In genomic region chr11:67630230-67630942, GRCh38 we compare ENCODE assay signal across 8 cellular contexts. TPM values are rescaled to one million over a fixed set of nuclear protein-coding genes. Genes with fewer than 3 reads are reported as not detected.
DNase-seq lines count a peak whose midpoint lies in the region; FAIRE-seq and TF ChIP-seq lines count a peak whose summit lies in the region.

No MANE protein-coding gene starts in this region.

- peak overlapping the region; percentile 98 for H2BK5ac ChIP-seq in neuronal stem cell (ENCODE audit: low read length)

- peaks cover 8 to 18% of the 10 kb centered on the region in 2 donors for H3K4me1 ChIP-seq in neuronal stem cell (ENCODE audit: control insufficient read depth in 2 of 2, insufficient read depth in 1 of 2, low read depth in 1 of 2, low read length in 2 of 2)

- WGBS in neuronal stem cell (ENCODE audit: extremely low coverage in 2 of 2, insufficient read length in 2 of 2, insufficient replicate concordance in 1 of 2), 2 donors = no CpG with 5 or more reads among the region's 70 CpGs

- H3K27ac ChIP-seq in neuronal stem cell (replicated peaks; ENCODE audit: low read length) = peak overlapping the region; percentile 92
- H3K27ac ChIP-seq in temporal lobe (ENCODE audit: low read depth, low read length) = peak overlapping the region; percentile 85

- H3K23ac ChIP-seq in neuronal stem cell (ENCODE audit: low read depth, low read length, poor library complexity) = peak overlapping the region; percentile 98

- FAIRE-seq in frontal cortex (lab: Jason Lieb, UNC) = no peak

- H3K27me3 ChIP-seq in MG63 = no peaks in the 10 kb centered on the region
- H3K27me3 ChIP-seq in neuronal stem cell (ENCODE audit: control insufficient read depth in 3 of 3, insufficient read depth in 3 of 3, low read depth in 1 of 3, low read length in 3 of 3) = no peaks in the 10 kb centered on the region

- H3K4ac ChIP-seq in neuronal stem cell (ENCODE audit: low read length) = peak overlapping the region; percentile 37

- H2BK15ac ChIP-seq in neuronal stem cell (ENCODE audit: low read length) = peak overlapping the region; percentile 89

- H4K91ac ChIP-seq in neuronal stem cell (ENCODE audit: low read depth, low read length, poor library complexity) = peak overlapping the region; percentile 72

- H3K9me3 ChIP-seq in MG63 = no peaks in the 10 kb centered on the region
- H3K9me3 ChIP-seq in neuronal stem cell (replicated peaks in 1 of 2; ENCODE audit: control insufficient read depth in 2 of 2, insufficient read depth in 1 of 2, low read depth in 1 of 2, low read length in 2 of 2) = no peaks in the 10 kb centered on the region

- peak overlapping the region; percentile 97 for H2AK5ac ChIP-seq in neuronal stem cell (ENCODE audit: low read depth, low read length)

- H3K36me3 ChIP-seq in MG63 (no peaks in the 10 kb centered on the region), neuronal stem cell (replicated peaks in 1 of 2; ENCODE audit: control insufficient read depth in 2 of 2, insufficient read depth in 2 of 2, low read length in 2 of 2) (peaks cover 5% of the 10 kb centered on the region in 2 donors)

- DNase-seq in GM04504 (ENCODE audit: low read depth) (peak; percentile 93), HCEC 1CT (peak; percentile 98), MG63 (peak; percentile 97), activated gamma-delta T cell treated with Interleukin-2 at 50 U/mL for 16 hours (peak; percentile 95), frontal cortex (ENCODE audit: low spot score in 2 of 2) (peak; percentile 98 to 100), neuronal stem cell (ENCODE audit: low spot score) (peak; percentile 98)

- peak overlapping the region; percentile 75 for H3K14ac ChIP-seq in neuronal stem cell (ENCODE audit: low read length)

- H2BK120ac ChIP-seq in neuronal stem cell (ENCODE audit: low read depth, low read length) = no peak overlapping the region

- no peaks in the 10 kb centered on the region for H3K79me1 ChIP-seq in neuronal stem cell (ENCODE audit: low read depth, low read length)

- no peak overlapping the region for H2BK12ac ChIP-seq in neuronal stem cell (ENCODE audit: low read length)

- H4K8ac ChIP-seq in neuronal stem cell (ENCODE audit: low read depth, low read length) = peak overlapping the region; percentile 43

- peak overlapping the region; percentile 99 for H2AFZ ChIP-seq in neuronal stem cell (ENCODE audit: low read length)

- peak; percentile 86 for TF ChIP-seq POLR2A in Raji (IDR thresholded peaks at IDR 0.05; ENCODE audit: insufficient read depth, low read depth, low read length)

- H3K9ac ChIP-seq in neuronal stem cell (ENCODE audit: low read depth, low read length, poor library complexity) = peak overlapping the region; percentile 92

- peak overlapping the region; percentile 91 for H3K4me2 ChIP-seq in neuronal stem cell (ENCODE audit: insufficient read depth, low read length, poor library complexity, severe bottlenecking)

- H3K4me3 ChIP-seq in MG63 = peak overlapping the region; percentile 79
- peak overlapping the region; percentile 65 to 91 for H3K4me3 ChIP-seq in neuronal stem cell (ENCODE audit: low read length in 2 of 2)

- peak overlapping the region; percentile 99 for H3K18ac ChIP-seq in neuronal stem cell (ENCODE audit: low read length)

RNA-seq across cellular contexts. Expression of gene NUDT8, which starts 0.6 kb away (rescaled TPM):
- total RNA-seq in MG63 (2014; rRNA removed; shearing (Covaris generic); ENCODE audit: low replicate concordance) = 15.0 TPM in 1 of 2 replicates, not detected in the other
- 1.2 TPM for total RNA-seq in frontal cortex
- polyA plus RNA-seq in neuronal stem cell (2013, experiment 1 of 2) = 7.6 TPM
- polyA plus RNA-seq in neuronal stem cell (2013, experiment 2 of 2) = 6.7 TPM
- 2.2 TPM for total RNA-seq in temporal lobe

RNA-seq across cellular contexts. Expression of gene TBX10, which starts 9.2 kb away (rescaled TPM):
- total RNA-seq in MG63 (2014; rRNA removed; shearing (Covaris generic); ENCODE audit: low replicate concordance) = not detected in 2 replicates
- total RNA-seq in frontal cortex (not detected), temporal lobe (not detected)
- 0.04 TPM for polyA plus RNA-seq in neuronal stem cell (2013, experiment 1 of 2)
- polyA plus RNA-seq in neuronal stem cell (2013, experiment 2 of 2) = 0.03 TPM

RNA-seq across cellular contexts. Expression of gene ACY3, which starts 20.1 kb away (rescaled TPM):
- not detected in 2 replicates for total RNA-seq in MG63 (2014; rRNA removed; shearing (Covaris generic); ENCODE audit: low replicate concordance)
- total RNA-seq in frontal cortex = not detected
- not detected for polyA plus RNA-seq in neuronal stem cell (2013, experiment 1 of 2)
- not detected for polyA plus RNA-seq in neuronal stem cell (2013, experiment 2 of 2)
- total RNA-seq in temporal lobe = not detected

RNA-seq across cellular contexts. Expression of gene NDUFV1, which starts 23.6 kb away (rescaled TPM):
- total RNA-seq in MG63 (2014; rRNA removed; shearing (Covaris generic); ENCODE audit: low replicate concordance) = 274 and 469 TPM in 2 replicates
- total RNA-seq in frontal cortex (182 TPM), temporal lobe (184 TPM)
- 71.8 TPM for polyA plus RNA-seq in neuronal stem cell (2013, experiment 1 of 2)
- polyA plus RNA-seq in neuronal stem cell (2013, experiment 2 of 2) = 67.2 TPM

RNA-seq across cellular contexts. Expression of gene ALDH3B2, which starts 44.0 kb away (rescaled TPM):
- total RNA-seq in MG63 (2014; rRNA removed; shearing (Covaris generic); ENCODE audit: low replicate concordance) = not detected in 2 replicates
- total RNA-seq in frontal cortex (not detected), temporal lobe (under 0.01 TPM)
- not detected for polyA plus RNA-seq in neuronal stem cell (2013, experiment 1 of 2)
- not detected for polyA plus RNA-seq in neuronal stem cell (2013, experiment 2 of 2)

Comparison
In these comparisons a context has a peak if more than half of its experiments do, and no peak if none do; other contexts are left out.
1. Peak in every context shown above with its lines: DNase-seq, H3K4me3 ChIP-seq and H3K27ac ChIP-seq.